In genomic region chr19:5691205-5691929, GRCh38 we compare ENCODE assay signal across 9 cellular contexts. TPM values are rescaled to one million over a fixed set of nuclear protein-coding genes. Genes with fewer than 3 reads are reported as not detected.
DNase-seq lines count a peak whose midpoint lies in the region; ATAC-seq and TF ChIP-seq lines count a peak whose summit lies in the region.
"Had no signal": no experiment of that assay in that cellular context is flagged by ENCODE, and none has a peak within 500 bp of the region (broad histone marks: within the 10 kb centered on the region; RNA-seq: fewer than 3 reads in every experiment).

No MANE protein-coding gene starts in this region.

- peak overlapping the region; percentile 100 for H3K9ac ChIP-seq in neuronal stem cell (ENCODE audit: low read depth, low read length, poor library complexity)

- peak overlapping the region; percentile 75 for H3K4me2 ChIP-seq in neuronal stem cell (ENCODE audit: insufficient read depth, low read length, poor library complexity, severe bottlenecking)

- H3K79me1 ChIP-seq in neuronal stem cell (ENCODE audit: low read depth, low read length) = peaks cover 43% of the 10 kb centered on the region

- peaks cover 0 to 4% of the 10 kb centered on the region in 2 donors for H3K9me3 ChIP-seq in neuronal stem cell (replicated peaks in 1 of 2; ENCODE audit: control insufficient read depth in 2 of 2, insufficient read depth in 1 of 2, low read depth in 1 of 2, low read length in 2 of 2)

- no CpG with 5 or more reads among the region's 43 CpGs for WGBS in neuronal stem cell (ENCODE audit: extremely low coverage in 2 of 2, insufficient read length in 2 of 2, insufficient replicate concordance in 1 of 2), 2 donors
- 7% methylated on average over 43 of the region's 43 CpGs for WGBS in urinary bladder

- H3K4me1 ChIP-seq in neuronal stem cell (ENCODE audit: control insufficient read depth in 2 of 2, insufficient read depth in 1 of 2, low read depth in 1 of 2, low read length in 2 of 2) (peaks cover 4% of the 10 kb centered on the region in 2 donors), urinary bladder (ENCODE audit: insufficient read depth) (no peaks in the 10 kb centered on the region)

- H2AFZ ChIP-seq in neuronal stem cell (ENCODE audit: low read length) = no peak overlapping the region

- H2AK5ac ChIP-seq in neuronal stem cell (ENCODE audit: low read depth, low read length) = no peak overlapping the region

- peaks cover 47% of the 10 kb centered on the region for H3K36me3 ChIP-seq in GM06990 (ENCODE audit: control insufficient read depth, insufficient read depth, low read length)
- H3K36me3 ChIP-seq in neuronal stem cell (replicated peaks in 1 of 2; ENCODE audit: control insufficient read depth in 2 of 2, insufficient read depth in 2 of 2, low read length in 2 of 2) = peaks cover 44 to 56% of the 10 kb centered on the region in 2 donors
- H3K36me3 ChIP-seq in urinary bladder (ENCODE audit: insufficient read depth) = peaks cover 6% of the 10 kb centered on the region

- H3K14ac ChIP-seq in neuronal stem cell (ENCODE audit: low read length) = peak overlapping the region; percentile 82

- DNase-seq in GM06990 (ENCODE audit: extremely low read depth, insufficient read length) (no peak), NCI-H2171 (lab: John Stamatoyannopoulos, UW) (peak; percentile 20), activated T-cell treated with anti-CD3 and anti-CD28 coated beads for 24 hours (ENCODE audit: low read depth) (peak; percentile 55), fibroblast of mammary gland (ENCODE audit: low read depth) (peak; percentile 74), neuronal stem cell (ENCODE audit: low spot score) (no peak), NCI-H345 treated with DMSO at 0.1 percent for 48 hours (lab: John Stamatoyannopoulos, UW; ENCODE audit: unreplicated experiment) (no peak)

- H3K18ac ChIP-seq in neuronal stem cell (ENCODE audit: low read length) = no peak overlapping the region

- peak overlapping the region; percentile 39 for H2BK5ac ChIP-seq in neuronal stem cell (ENCODE audit: low read length)

- H2BK15ac ChIP-seq in neuronal stem cell (ENCODE audit: low read length) = no peak overlapping the region

- H3K27ac ChIP-seq in neuronal stem cell (replicated peaks; ENCODE audit: low read length) (no peak overlapping the region), urinary bladder (ENCODE audit: low read depth) (peak overlapping the region; percentile 95)

- H4K8ac ChIP-seq in neuronal stem cell (ENCODE audit: low read depth, low read length) = no peak overlapping the region

- no peak overlapping the region for H3K4ac ChIP-seq in neuronal stem cell (ENCODE audit: low read length)

- no peak overlapping the region for H2BK120ac ChIP-seq in neuronal stem cell (ENCODE audit: low read depth, low read length)

- no peak for ATAC-seq in GM18909 (IDR thresholded peaks at IDR 0.05; ENCODE audit: poor library complexity, unreplicated experiment)

- H3K27me3 ChIP-seq in GM06990 (replicated peaks; ENCODE audit: control insufficient read depth, insufficient read depth, low read length) (no peaks in the 10 kb centered on the region), neuronal stem cell (ENCODE audit: control insufficient read depth in 3 of 3, insufficient read depth in 3 of 3, low read depth in 1 of 3, low read length in 3 of 3) (no peaks in the 10 kb centered on the region)

- H4K91ac ChIP-seq in neuronal stem cell (ENCODE audit: low read depth, low read length, poor library complexity) = no peak overlapping the region

- H3K23ac ChIP-seq in neuronal stem cell (ENCODE audit: low read depth, low read length, poor library complexity) = peak overlapping the region; percentile 92

- H3K4me3 ChIP-seq in GM06990 (replicated peaks; ENCODE audit: low read depth, low read length) = peak overlapping the region; percentile 98
- peak overlapping the region; percentile 97 for H3K4me3 ChIP-seq in fibroblast of mammary gland (ENCODE audit: control insufficient read depth, low read depth, low read length)
- peak overlapping the region; percentile 97 to 100 for H3K4me3 ChIP-seq in neuronal stem cell (ENCODE audit: low read length in 2 of 2)
- peak overlapping the region; percentile 66 for H3K4me3 ChIP-seq in urinary bladder (ENCODE audit: low read depth, low read length)

- no peak overlapping the region for H2BK12ac ChIP-seq in neuronal stem cell (ENCODE audit: low read length)

- TF ChIP-seq CTCF in GM06990 (IDR thresholded peaks at IDR 0.05; ENCODE audit: insufficient read depth, low read length, poor library complexity, severe bottlenecking) (no peak), fibroblast of mammary gland (conservative IDR thresholded peaks at IDR 0.05; ENCODE audit: control insufficient read depth, insufficient read depth, low read depth, low read length) (no peak)

RNA-seq across cellular contexts. Expression of gene RPL36, which starts 1.3 kb away (rescaled TPM):
- 2,051 TPM for polyA plus RNA-seq in neuronal stem cell (2013, experiment 1 of 2)
- 2,023 TPM for polyA plus RNA-seq in neuronal stem cell (2013, experiment 2 of 2)
- total RNA-seq in urinary bladder = 287 TPM
- polyA plus RNA-seq in urinary bladder = 1,053 TPM

RNA-seq across cellular contexts. Expression of gene HSD11B1L, which starts 10.5 kb away (rescaled TPM):
- 35.3 TPM for polyA plus RNA-seq in neuronal stem cell (2013, experiment 1 of 2)
- 35.0 TPM for polyA plus RNA-seq in neuronal stem cell (2013, experiment 2 of 2)
- total RNA-seq in urinary bladder = 3.6 TPM
- 17.5 TPM for polyA plus RNA-seq in urinary bladder

RNA-seq across cellular contexts. Expression of gene MICOS13, which starts 11.1 kb away (rescaled TPM):
- 15.2 TPM for polyA plus RNA-seq in neuronal stem cell (2013, experiment 1 of 2)
- 18.0 TPM for polyA plus RNA-seq in neuronal stem cell (2013, experiment 2 of 2)
- 18.8 TPM for total RNA-seq in urinary bladder
- polyA plus RNA-seq in urinary bladder = 98.4 TPM

RNA-seq across cellular contexts. Expression of gene LONP1, which starts 28.6 kb away (rescaled TPM):
- 27.6 TPM for polyA plus RNA-seq in neuronal stem cell (2013, experiment 1 of 2)
- 26.7 TPM for polyA plus RNA-seq in neuronal stem cell (2013, experiment 2 of 2)
- total RNA-seq in urinary bladder = 21.7 TPM
- polyA plus RNA-seq in urinary bladder = 58.9 TPM

RNA-seq across cellular contexts. Expression of gene CATSPERD, which starts 29.1 kb away (rescaled TPM):
- 0.03 TPM for polyA plus RNA-seq in neuronal stem cell (2013, experiment 1 of 2)
- polyA plus RNA-seq in neuronal stem cell (2013, experiment 2 of 2) = not detected
- total RNA-seq in urinary bladder = not detected
- not detected for polyA plus RNA-seq in urinary bladder
- polyA plus RNA-seq: adipose tissue had no signal

Comparison
In these comparisons a context has a peak if more than half of its experiments do, and no peak if none do; other contexts are left out.
1. DNase-seq: peak in NCI-H2171 (single experiment), activated T-cell treated with anti-CD3 and anti-CD28 coated beads for 24 hours (single experiment) and fibroblast of mammary gland (single experiment); none in GM06990 (single experiment), neuronal stem cell (single experiment) and NCI-H345 treated with DMSO at 0.1 percent for 48 hours (single experiment).
2. Peak in every context shown above with its lines, with median percentiles within 50 percentile points of each other: H3K4me3 ChIP-seq.